In the genomic region with DNA sequence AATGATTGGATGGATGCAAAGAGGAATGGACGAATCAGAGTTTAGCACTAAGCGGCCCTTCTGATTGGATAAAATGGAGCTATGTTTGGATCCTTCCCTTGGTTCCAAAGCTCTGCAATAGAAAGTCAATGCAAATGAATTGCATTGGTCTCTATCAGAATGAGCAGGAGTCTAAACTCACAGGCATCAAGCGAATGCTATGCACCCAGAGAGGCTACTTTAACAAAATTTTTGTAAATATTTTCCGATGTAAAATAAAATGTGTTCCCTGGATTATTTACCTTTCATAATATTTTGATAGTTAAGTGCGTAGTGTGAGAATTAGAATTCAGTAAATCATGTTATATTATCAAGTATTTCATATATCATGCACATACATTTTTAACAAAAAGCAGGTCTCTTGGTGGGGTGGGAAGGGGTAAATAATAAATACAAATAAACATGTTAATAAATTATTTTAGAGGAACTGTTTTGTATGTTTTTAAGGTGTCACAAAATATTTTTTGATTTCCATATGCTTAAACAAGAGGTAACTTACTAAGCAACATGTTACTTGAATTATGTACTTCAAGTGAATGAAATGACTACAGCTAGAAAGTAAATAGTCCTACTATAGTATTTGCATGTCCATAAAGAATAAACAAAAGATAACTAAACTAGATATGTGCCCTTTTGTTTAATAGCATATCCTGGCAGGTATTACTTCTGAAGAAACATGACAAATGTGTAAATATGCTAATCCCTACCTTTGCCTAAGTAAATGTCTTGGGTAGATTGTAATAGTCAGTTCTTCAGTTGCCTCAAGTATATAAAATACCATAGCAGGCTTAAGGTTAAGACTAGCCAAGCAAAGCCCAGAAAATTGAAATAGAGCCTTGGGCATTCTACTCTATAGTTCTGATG, we compare ENCODE assay signal across 1 cellular context.
TF ChIP-seq lines count a peak whose summit lies in the region.

No MANE protein-coding gene starts in this region.

TF ChIP-seq in IMR-90, 13 proteins besides CTCF, POLR2A, EP300 and RAD21:
- TF ChIP-seq MXI1 (IDR thresholded peaks at IDR 0.05; ENCODE audit: borderline replicate concordance, low read depth, low read length): no peak
- no peak for TF ChIP-seq MAFK (IDR thresholded peaks at IDR 0.05; ENCODE audit: low read depth, low read length)
- TF ChIP-seq FOS (IDR thresholded peaks at IDR 0.05; ENCODE audit: low read depth, low read length): no peak
- TF ChIP-seq, protein P1, sequence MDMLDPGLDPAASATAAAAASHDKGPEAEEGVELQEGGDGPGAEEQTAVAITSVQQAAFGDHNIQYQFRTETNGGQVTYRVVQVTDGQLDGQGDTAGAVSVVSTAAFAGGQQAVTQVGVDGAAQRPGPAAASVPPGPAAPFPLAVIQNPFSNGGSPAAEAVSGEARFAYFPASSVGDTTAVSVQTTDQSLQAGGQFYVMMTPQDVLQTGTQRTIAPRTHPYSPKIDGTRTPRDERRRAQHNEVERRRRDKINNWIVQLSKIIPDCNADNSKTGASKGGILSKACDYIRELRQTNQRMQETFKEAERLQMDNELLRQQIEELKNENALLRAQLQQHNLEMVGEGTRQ (IDR thresholded peaks at IDR 0.05; ENCODE audit: low read depth, low read length): no peak
- no peak for TF ChIP-seq BHLHE40 (IDR thresholded peaks at IDR 0.05; ENCODE audit: low read depth, low read length)
- TF ChIP-seq RCOR1 (IDR thresholded peaks at IDR 0.05; ENCODE audit: insufficient replicate concordance, low read length): no peak
- TF ChIP-seq SMC3 (IDR thresholded peaks at IDR 0.05; ENCODE audit: low read depth, low read length): no peak
- no peak for TF ChIP-seq MAZ (IDR thresholded peaks at IDR 0.05; ENCODE audit: borderline replicate concordance, low read depth, low read length)
- TF ChIP-seq NFE2L2 (IDR thresholded peaks at IDR 0.05; ENCODE audit: low read depth, low read length): no peak
TF ChIP-seq in IMR-90: peak in this region for 0.
